Comparison of ENCODE assay signal across 23 cellular contexts in the genomic region with DNA sequence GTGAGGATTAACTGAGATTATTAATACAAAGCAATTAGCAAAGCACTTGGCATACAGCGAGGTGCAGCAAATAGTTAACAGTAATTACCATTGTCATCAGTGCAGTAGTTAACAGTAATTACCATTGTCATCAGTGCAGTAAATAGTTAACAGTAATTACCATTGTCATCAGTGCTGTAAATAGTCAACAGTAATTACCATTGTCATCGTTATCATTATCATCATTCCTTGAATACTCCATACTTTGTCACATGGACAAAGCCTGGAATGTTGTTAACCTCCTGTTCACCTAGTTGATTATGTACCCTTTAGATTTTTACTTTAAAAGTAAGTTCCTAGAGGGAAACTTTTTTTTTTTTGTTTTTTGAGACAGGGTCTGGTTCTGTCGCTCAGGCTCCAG. TPM values are rescaled to one million over a fixed set of nuclear protein-coding genes. Genes with fewer than 3 reads are reported as not detected.
DNase-seq lines count a peak whose midpoint lies in the region; ATAC-seq and TF ChIP-seq lines count a peak whose summit lies in the region.
"Had no signal": no experiment of that assay in that cellular context is flagged by ENCODE, and none has a peak within 500 bp of the region (broad histone marks: within the 10 kb centered on the region; RNA-seq: fewer than 3 reads in every experiment).

No MANE protein-coding gene starts in this region.

- TF ChIP-seq CTCF in MCF 10A (IDR thresholded peaks at IDR 0.05; ENCODE audit: unreplicated experiment) (no peak), breast epithelium (IDR thresholded peaks at IDR 0.05) (no peak), gastroesophageal sphincter (IDR thresholded peaks at IDR 0.05) (no peak), sigmoid colon (IDR thresholded peaks at IDR 0.05) (no peak)

- no peak overlapping the region for H3K4me3 ChIP-seq in breast epithelium
- no peak overlapping the region for H3K4me3 ChIP-seq in gastroesophageal sphincter
- no peak overlapping the region for H3K4me3 ChIP-seq in sigmoid colon
- H3K4me3 ChIP-seq in aorta (ENCODE audit: low read length in 2 of 2) = no peak overlapping the region

- H3K9me3 ChIP-seq in breast epithelium (no peaks in the 10 kb centered on the region), gastroesophageal sphincter (no peaks in the 10 kb centered on the region), sigmoid colon (no peaks in the 10 kb centered on the region), aorta (ENCODE audit: control insufficient read depth, low read length) (no peaks in the 10 kb centered on the region)

- TF ChIP-seq POLR2A in breast epithelium (IDR thresholded peaks at IDR 0.05) (no peak), gastroesophageal sphincter (IDR thresholded peaks at IDR 0.05) (no peak), sigmoid colon (IDR thresholded peaks at IDR 0.05) (no peak)

- BruUV-seq in MCF 10A (replicated peaks; lab: Mats Ljungman, UMichigan) = no TSS peak

- CTCF ChIA-PET in MCF 10A (lab: Yijun Ruan, JAX) = interaction anchor here (0.6 to 1.6 kb wide), 6 partner anchors 11 to 113 kb away, joined by 3 to 5 read pairs (median 3); a partner anchor contains a TSS

- intact Hi-C loops in MCF 10A (cut with micrococcal nuclease) = no loop called here
- intact Hi-C loops in breast epithelium (cut with DNase I; ENCODE audit: low total_unique reads) = no loop called here
- intact Hi-C loops in sigmoid colon (cut with DNase I) = no loop called here
- intact Hi-C loops in aorta (cut with DNase I) = no loop called here

- H3K4me1 ChIP-seq in breast epithelium = no peaks in the 10 kb centered on the region
- H3K4me1 ChIP-seq in gastroesophageal sphincter = peaks cover 4 to 76% (median 18%) of the 10 kb centered on the region in 3 donors
- H3K4me1 ChIP-seq in sigmoid colon = peaks cover 0 to 69% (median 57%) of the 10 kb centered on the region in 4 donors
- H3K4me1 ChIP-seq in aorta (ENCODE audit: control insufficient read depth in 1 of 2, insufficient read depth in 2 of 2, low read length in 2 of 2) = peaks cover 2 to 10% of the 10 kb centered on the region in 2 donors

- H3K27ac ChIP-seq in breast epithelium = no peak overlapping the region
- peak overlapping the region; percentile 83 to 85 (median 84) for H3K27ac ChIP-seq in gastroesophageal sphincter
- peak overlapping the region; percentile 58 to 78 (median 73) for H3K27ac ChIP-seq in sigmoid colon
- H3K27ac ChIP-seq in aorta (ENCODE audit: low read depth in 1 of 2, low read length in 2 of 2) = peak overlapping the region; percentile 88 to 99
- H3K27ac ChIP-seq: 22Rv1 had no signal

- H3K36me3 Mint-ChIP-seq in MCF 10A (ENCODE audit: insufficient read depth, unreplicated experiment) = peaks cover 4% of the 10 kb centered on the region
- H3K36me3 Mint-ChIP-seq: CD8-positive, alpha-beta T cell had no signal

- H3K36me3 ChIP-seq in breast epithelium (no peaks in the 10 kb centered on the region), gastroesophageal sphincter (peaks cover 0 to 54% of the 10 kb centered on the region in 2 donors), sigmoid colon (peaks cover 0 to 65% (median 20%) of the 10 kb centered on the region in 4 donors), aorta (ENCODE audit: control insufficient read depth in 1 of 2, insufficient read depth in 2 of 2, low read length in 1 of 2) (peaks cover 5 to 16% of the 10 kb centered on the region in 2 donors)

- POLR2A ChIA-PET in MCF 10A (lab: Yijun Ruan, JAX) = interaction anchor here (0.9 kb wide), 1 partner anchor 17 kb away, joined by 4 read pairs; no protein-coding TSS in a partner anchor

- no peaks in the 10 kb centered on the region for H3K27me3 Mint-ChIP-seq in MCF 10A (ENCODE audit: insufficient read depth, unreplicated experiment)

- DNase-seq in MCF 10A (ENCODE audit: unreplicated experiment) = no peak
- DNase-seq in breast epithelium (ENCODE audit: low spot score in 2 of 2) = no peak
- DNase-seq in sigmoid colon = no peak
- no peak for DNase-seq in aorta
- no peak for DNase-seq in NK-92 (lab: John Stamatoyannopoulos, UW; ENCODE audit: unreplicated experiment)
- no peak for DNase-seq in kidney glomerular epithelial cell (lab: John Stamatoyannopoulos, UW)
- DNase-seq in pons (ENCODE audit: low spot score) = no peak
- DNase-seq: ACHN; C1 segment of cervical spinal cord; Calu3; CD8-positive, alpha-beta T cell; DMS153; GOT3; HCEC 1CT; Karpas-422; NCI-H1694 treated with DMSO at 0.1 percent for 48 hours; NCI-H446; NCI-H526; Right ventricle myocardium superior had no signal

- no peaks in the 10 kb centered on the region for H3K9me3 Mint-ChIP-seq in MCF 10A (ENCODE audit: unreplicated experiment)
- H3K9me3 Mint-ChIP-seq: CD8-positive, alpha-beta T cell had no signal

- H3K27me3 ChIP-seq in breast epithelium (no peaks in the 10 kb centered on the region), gastroesophageal sphincter (no peaks in the 10 kb centered on the region), sigmoid colon (no peaks in the 10 kb centered on the region), aorta (ENCODE audit: control insufficient read depth in 1 of 2, insufficient read depth in 2 of 2, low read length in 1 of 2) (no peaks in the 10 kb centered on the region)

- H3K4me3 Mint-ChIP-seq in MCF 10A (ENCODE audit: unreplicated experiment) = no peak overlapping the region
- H3K4me3 Mint-ChIP-seq: CD8-positive, alpha-beta T cell had no signal

- peaks cover 32% of the 10 kb centered on the region for H3K4me1 Mint-ChIP-seq in MCF 10A (ENCODE audit: insufficient read depth, unreplicated experiment)

- peak overlapping the region; percentile 77 for H3K27ac Mint-ChIP-seq in MCF 10A (ENCODE audit: low read depth, unreplicated experiment)
- H3K27ac Mint-ChIP-seq: CD8-positive, alpha-beta T cell had no signal

- TF ChIP-seq EP300 in gastroesophageal sphincter (IDR thresholded peaks at IDR 0.05) (no peak), sigmoid colon (IDR thresholded peaks at IDR 0.05) (no peak)

- 77 to 84% methylated on average over 3 of the region's 3 CpGs for WGBS in gastroesophageal sphincter (ENCODE audit: low coverage in 1 of 2), 2 donors
- 69 to 88% methylated on average over 3 of the region's 3 CpGs for WGBS in sigmoid colon, 2 donors
- WGBS in aorta, 2 donors = 86 to 90% methylated on average over 3 of the region's 3 CpGs

- ATAC-seq in gastroesophageal sphincter (no peak), aorta (ENCODE audit: low FRiP score) (no peak)
- ATAC-seq: CD8-positive, alpha-beta T cell had no signal

RNA-seq across cellular contexts. Expression of a gene that starts 19.5 kb away (rescaled TPM):
- total RNA-seq in MCF 10A (2022) (not detected in 2 replicates), breast epithelium (100 to 1,000 TPM in 1 of 3 donors, 10 to 100 TPM in 2; 39.2 to 218 (median 51.8) TPM), gastroesophageal sphincter (100 to 1,000 TPM in 2 of 4 donors, 10 to 100 TPM in 2; 13.2 to 191 (median 102) TPM), sigmoid colon (100 to 1,000 TPM in 3 of 4 donors, 10 to 100 TPM in 1; 41.5 to 158 (median 133) TPM), aorta (100 to 1,000 TPM; 165 to 179 TPM)
- polyA plus RNA-seq in sigmoid colon (10 to 100 TPM; 21.3 to 29.4 (median 22.7) TPM), aorta (10 to 100 TPM; 11.8 to 28.2 TPM)
- total RNA-seq: Calu3; CD8-positive, alpha-beta T cell; G401; HT1080 had no signal

RNA-seq across cellular contexts. Expression of a gene that starts 47.0 kb away (rescaled TPM):
- total RNA-seq in MCF 10A (2022) (28.4 and 41.8 TPM in 2 replicates), breast epithelium (10 to 100 TPM; 31.1 to 54.1 (median 45.8) TPM), gastroesophageal sphincter (10 to 100 TPM; 28.4 to 44.8 (median 38.1) TPM), sigmoid colon (10 to 100 TPM; 19.7 to 30.3 (median 26.5) TPM), aorta (10 to 100 TPM; 42.9 to 59.3 TPM)
- polyA plus RNA-seq in sigmoid colon (10 to 100 TPM; 13.1 to 22.8 (median 21.3) TPM), aorta (10 to 100 TPM; 20.5 to 61.6 TPM)

Comparison
In these comparisons a context has a peak if more than half of its experiments do, and no peak if none do; other contexts are left out.
1. RNA of a gene that starts 19.5 kb away (total RNA-seq): 165 to 179 TPM in aorta, 13.2 to 191 TPM in gastroesophageal sphincter, 41.5 to 158 TPM in sigmoid colon and 39.2 to 218 TPM in breast epithelium; not detected in MCF 10A; every median in the first group is over 10 times any median in the second.
2. H3K27ac ChIP-seq: peak in gastroesophageal sphincter (4 of 4), sigmoid colon (4 of 4) and aorta (2 of 2); none in breast epithelium (0 of 2).